In genomic region chr19:1027953-1028902, GRCh38 we compare ENCODE assay signal across 8 cellular contexts. TPM values are rescaled to one million over a fixed set of nuclear protein-coding genes. Genes with fewer than 3 reads are reported as not detected.
DNase-seq lines count a peak whose midpoint lies in the region; TF ChIP-seq lines count a peak whose summit lies in the region.
"Had no signal": no experiment of that assay in that cellular context is flagged by ENCODE, and none has a peak within 500 bp of the region (broad histone marks: within the 10 kb centered on the region; RNA-seq: fewer than 3 reads in every experiment).

No MANE protein-coding gene starts in this region.

- WGBS in lower leg skin, 2 donors, result 1 to 3% methylated on average over 30 to 49 of the region's 60 CpGs
- 0 to 2% (median 1%) methylated on average over 15 to 60 of the region's 60 CpGs for WGBS in stomach, 5 donors

- DNase-seq in GM10266 (ENCODE audit: extremely low spot score), result peak; percentile 71
- peak; percentile 90 for DNase-seq in HuH-7.5 (ENCODE audit: low spot score)
- DNase-seq in dermis blood vessel endothelial cell, result peak; percentile 73
- peak in 1 of 2 donors; percentile 95 for DNase-seq in lower leg skin (ENCODE audit: low spot score in 2 of 2)
- peak; percentile 80 for DNase-seq in stomach
- DNase-seq in NCI-H1930 (lab: John Stamatoyannopoulos, UW), result no peak

- intact Hi-C loops in lower leg skin (cut with DNase I; ENCODE audit: low total_unique reads), result no loop called here
- intact Hi-C loops in stomach (cut with DNase I; ENCODE audit: low total_unique reads), result no loop called here

- H3K4me3 ChIP-seq in lower leg skin (ENCODE audit: low read depth, poor library complexity, severe bottlenecking), result peak overlapping the region; percentile 73
- peak overlapping the region; percentile 83 to 97 (median 92) for H3K4me3 ChIP-seq in stomach

- no peak for TF ChIP-seq EP300 in stomach (IDR thresholded peaks at IDR 0.05)

- H3K36me3 ChIP-seq in stomach, result peaks cover 17 to 30% (median 19%) of the 10 kb centered on the region in 4 donors

- TF ChIP-seq POLR2A in lower leg skin (IDR thresholded peaks at IDR 0.05) (no peak), stomach (IDR thresholded peaks at IDR 0.05) (peak in 1 of 4 donors; percentile 25)

- no peak for TF ChIP-seq CTCF in GM10266 (IDR thresholded peaks at IDR 0.05; ENCODE audit: control insufficient read depth, insufficient read depth, low read depth, missing control alignments)
- TF ChIP-seq CTCF in VCaP (conservative IDR thresholded peaks at IDR 0.05), result no peak
- TF ChIP-seq CTCF in lower leg skin (IDR thresholded peaks at IDR 0.05), result no peak
- TF ChIP-seq CTCF in stomach (IDR thresholded peaks at IDR 0.05), result no peak

- H3K27ac ChIP-seq in VCaP (peak overlapping the region; percentile 57; the same call in 1 of the 2 replicates), stomach (peak overlapping the region; percentile 96 to 99 (median 98))

- H3K9me3 ChIP-seq in stomach, result no peaks in the 10 kb centered on the region

- no peaks in the 10 kb centered on the region for H3K27me3 ChIP-seq in stomach

- peaks cover 13 to 50% (median 48%) of the 10 kb centered on the region in 4 donors for H3K4me1 ChIP-seq in stomach

RNA-seq across cellular contexts. Expression of gene CNN2, which starts 1.8 kb away (rescaled TPM):
- total RNA-seq in dermis blood vessel endothelial cell (108 and 253 TPM in 2 replicates), lower leg skin (10 to 100 TPM; 71.2 to 86.5 (median 79.7) TPM), stomach (10 to 100 TPM in 4 of 5 donors, 1 to 10 TPM in 1; 7.0 to 98.5 (median 56.4) TPM)
- 10 to 100 TPM; 85.1 to 93.9 (median 91.8) TPM for polyA plus RNA-seq in stomach

RNA-seq across cellular contexts. Expression of gene RNU6-2, which starts 6.9 kb away (rescaled TPM):
- total RNA-seq in dermis blood vessel endothelial cell (not detected in 2 replicates), lower leg skin (not detected), stomach (not detected)
- not detected for polyA plus RNA-seq in stomach
- total RNA-seq: pulmonary artery endothelial cell had no signal

RNA-seq across cellular contexts. Expression of gene TMEM259, which starts 7.3 kb away (rescaled TPM):
- 67.2 and 78.9 TPM in 2 replicates for total RNA-seq in dermis blood vessel endothelial cell
- 100 to 1,000 TPM; 180 to 299 (median 226) TPM for total RNA-seq in lower leg skin
- total RNA-seq in stomach, result 100 to 1,000 TPM in 4 of 5 donors, 10 to 100 TPM in 1; 59.7 to 536 (median 338) TPM
- 100 to 1,000 TPM in 1 of 3 donors, 10 to 100 TPM in 2; 60.5 to 199 (median 89.2) TPM for polyA plus RNA-seq in stomach

RNA-seq across cellular contexts. Expression of gene ABCA7, which starts 11.7 kb away (rescaled TPM):
- total RNA-seq in dermis blood vessel endothelial cell (9.4 and 10.0 TPM in 2 replicates), lower leg skin (10 to 100 TPM; 30.3 to 39.8 (median 33.5) TPM), stomach (100 to 1,000 TPM in 1 of 5 donors, 10 to 100 TPM in 3, 1 to 10 TPM in 1; 5.1 to 144 (median 38.8) TPM)
- polyA plus RNA-seq in stomach, result 10 to 100 TPM; 14.2 to 31.6 (median 22.0) TPM

RNA-seq across cellular contexts. Expression of gene GRIN3B, which starts 28.0 kb away (rescaled TPM):
- total RNA-seq in dermis blood vessel endothelial cell (0.28 and 1.0 TPM in 2 replicates), lower leg skin (not detected), stomach (not detected)
- polyA plus RNA-seq in stomach, result under 1 TPM in 1 of 3 donors, not detected in 2; 0.03 TPM

Comparison
In these comparisons a context has a peak if more than half of its experiments do, and no peak if none do; other contexts are left out.
1. DNase-seq: peak in GM10266 (single experiment), HuH-7.5 (single experiment), dermis blood vessel endothelial cell (single experiment) and stomach (single experiment); none in NCI-H1930 (0 of 2).